15 cellular contexts compared by ENCODE assay signal in the genomic region with DNA sequence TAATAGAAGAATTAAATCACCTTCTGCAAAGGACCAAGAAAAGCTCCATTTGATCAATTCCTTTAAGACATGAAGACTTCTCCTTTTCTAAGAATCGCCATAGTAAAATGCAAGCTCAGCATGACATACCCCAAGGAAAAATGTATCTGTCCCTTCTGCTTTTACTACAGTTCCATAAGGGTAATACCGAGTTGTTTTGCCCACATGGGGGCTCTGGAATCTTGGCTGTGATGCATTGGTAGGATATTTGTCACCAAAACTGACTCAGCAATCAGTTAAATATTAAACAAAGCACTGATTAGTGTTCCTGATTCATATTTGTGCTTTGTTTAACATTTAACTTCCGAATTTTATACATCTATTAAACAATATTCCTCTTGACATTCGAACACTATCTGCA. TPM values are rescaled to one million over a fixed set of nuclear protein-coding genes. Genes with fewer than 3 reads are reported as not detected.
DNase-seq lines count a peak whose midpoint lies in the region; ATAC-seq and TF ChIP-seq lines count a peak whose summit lies in the region.
"Had no signal": no experiment of that assay in that cellular context is flagged by ENCODE, and none has a peak within 500 bp of the region (broad histone marks: within the 10 kb centered on the region; RNA-seq: fewer than 3 reads in every experiment).

No MANE protein-coding gene starts in this region.

- no peak overlapping the region for H3K4me2 ChIP-seq in fibroblast of lung (ENCODE audit: extremely low read depth, insufficient read depth, low read length)

- no peaks in the 10 kb centered on the region for H3K4me1 ChIP-seq in fibroblast of lung (ENCODE audit: control insufficient read depth, extremely low read depth, insufficient read depth, low read length)
- H3K4me1 ChIP-seq: thyroid gland had no signal

- H4K20me1 ChIP-seq in fibroblast of lung (ENCODE audit: control insufficient read depth, extremely low read depth, insufficient read depth, low read length), result no peaks in the 10 kb centered on the region

- peaks cover 29% of the 10 kb centered on the region for H3K27me3 Mint-ChIP-seq in CD4-positive, alpha-beta T cell

- intact Hi-C loops in CD4-positive, alpha-beta T cell (cut with DNase I, micrococcal nuclease), result no loop called here

- ATAC-seq in CD4-positive, alpha-beta T cell (ENCODE audit: poor library complexity), result no peak
- ATAC-seq: left ventricle myocardium superior, Panc1 had no signal

- POLR2A ChIA-PET in CD4-positive, alpha-beta T cell (lab: Charles Lee), result no interaction called here

- H3K79me2 ChIP-seq in fibroblast of lung (ENCODE audit: control insufficient read depth, insufficient read depth, low read length), result no peaks in the 10 kb centered on the region

- CTCF ChIA-PET in CD4-positive, alpha-beta T cell (lab: Charles Lee), result no interaction called here

- no peak overlapping the region for H3K27ac ChIP-seq in fibroblast of lung (ENCODE audit: insufficient read depth, low read length)
- no peak overlapping the region for H3K27ac ChIP-seq in CD4-positive, alpha-beta T cell (ENCODE audit: low read depth, low read length)
- H3K27ac ChIP-seq: thyroid gland had no signal

- no peaks in the 10 kb centered on the region for H3K9me3 ChIP-seq in fibroblast of lung (ENCODE audit: control insufficient read depth, insufficient read depth, low read depth, low read length)
- H3K9me3 ChIP-seq in CD4-positive, alpha-beta T cell (ENCODE audit: control insufficient read depth, low read length), result no peaks in the 10 kb centered on the region
- H3K9me3 ChIP-seq: thyroid gland had no signal

- H3K36me3 ChIP-seq in fibroblast of lung (ENCODE audit: control insufficient read depth, insufficient read depth, low read length), result no peaks in the 10 kb centered on the region
- H3K36me3 ChIP-seq: thyroid gland had no signal

- H3K4me3 ChIP-seq in fibroblast of lung (replicated peaks in 1 of 4; ENCODE audit: control extremely low read depth in 1 of 4, insufficient read depth in 1 of 4, low read depth in 3 of 4, low read length in 4 of 4), result no peak overlapping the region
- H3K4me3 ChIP-seq: thyroid gland had no signal

- H3K27ac Mint-ChIP-seq in CD4-positive, alpha-beta T cell, result no peak overlapping the region
- H3K27ac Mint-ChIP-seq: activated T-helper 1 cell treated with anti-CD3 and anti-CD28 coated beads, Interleukin-12 subunit alpha, Interleukin-12 subunit beta, Interleukin-2, Interleukin-4 antibody, amounts not matched to agents 30 ng/mL and 10 ng/mL and 1 ng/mL, durations not matched to agents 14 hours and 24 hours and 36 hours had no signal

- TF ChIP-seq CTCF in fibroblast of lung (conservative IDR thresholded peaks at IDR 0.05 in 1 of 2, IDR thresholded peaks at IDR 0.05 in 1 of 2; ENCODE audit: low read depth in 1 of 2, low read length in 2 of 2), result no peak
- TF ChIP-seq CTCF in CD4-positive, alpha-beta T cell (IDR thresholded peaks at IDR 0.05), result no peak

- no peaks in the 10 kb centered on the region for H3K4me1 Mint-ChIP-seq in CD4-positive, alpha-beta T cell (ENCODE audit: low read depth)

- H3K9ac ChIP-seq in fibroblast of lung (ENCODE audit: insufficient read depth, low read length), result no peak overlapping the region

- H2AFZ ChIP-seq in fibroblast of lung (ENCODE audit: low read length), result no peak overlapping the region

- no peaks in the 10 kb centered on the region for H3K27me3 ChIP-seq in fibroblast of lung (ENCODE audit: control insufficient read depth, insufficient read depth, low read length)
- peaks cover 11% of the 10 kb centered on the region for H3K27me3 ChIP-seq in CD4-positive, alpha-beta T cell (ENCODE audit: control insufficient read depth, insufficient read depth, low read length)
- H3K27me3 ChIP-seq: thyroid gland had no signal

- H3K4me3 Mint-ChIP-seq in CD4-positive, alpha-beta T cell, result no peak overlapping the region
- H3K4me3 Mint-ChIP-seq: activated T-helper 1 cell treated with anti-CD3 and anti-CD28 coated beads, Interleukin-12 subunit alpha, Interleukin-12 subunit beta, Interleukin-2, Interleukin-4 antibody, amounts not matched to agents 30 ng/mL and 10 ng/mL and 1 ng/mL, durations not matched to agents 14 hours and 24 hours and 36 hours had no signal

- peak; percentile 10 for DNase-seq in HS-5 (ENCODE audit: low read depth)
- DNase-seq in RPMI8226, result peak; percentile 20
- DNase-seq in fibroblast of lung (ENCODE audit: low read depth in 2 of 2), result peak; percentile 22 to 50
- peak; percentile 88 for DNase-seq in renal cortical epithelial cell (ENCODE audit: low read depth)
- no peak for DNase-seq in OCI-M2 (lab: John Stamatoyannopoulos, UW; ENCODE audit: unreplicated experiment)
- DNase-seq in Ammon's horn (ENCODE audit: low spot score), result no peak
- DNase-seq in CD4-positive, alpha-beta T cell, result no peak
- DNase-seq: activated CD4-positive, alpha-beta T cell treated with anti-CD3 and anti-CD28 coated beads, Interleukin-2, amount 50 U/mL, for 48 hours; aorta; effector CD8-positive, alpha-beta T cell; left ventricle myocardium superior; NCI-H226; thyroid gland had no signal

- no peaks in the 10 kb centered on the region for H3K9me3 Mint-ChIP-seq in CD4-positive, alpha-beta T cell
- H3K9me3 Mint-ChIP-seq: activated T-helper 1 cell treated with anti-CD3 and anti-CD28 coated beads, Interleukin-12 subunit alpha, Interleukin-12 subunit beta, Interleukin-2, Interleukin-4 antibody, amounts not matched to agents 30 ng/mL and 10 ng/mL and 1 ng/mL, durations not matched to agents 14 hours and 24 hours and 36 hours had no signal

- H3K36me3 Mint-ChIP-seq in CD4-positive, alpha-beta T cell (ENCODE audit: low read depth), result no peaks in the 10 kb centered on the region

RNA-seq across cellular contexts. Expression of a gene that starts 24.3 kb away (rescaled TPM):
- not detected in 2 replicates for total RNA-seq in fibroblast of lung
- 0.08 TPM in 1 of 2 replicates, not detected in the other for polyA plus RNA-seq in fibroblast of lung
- polyA plus RNA-seq in fibroblast of lung (2012), result not detected in 2 replicates
- not detected in 2 replicates for polyA minus RNA-seq in fibroblast of lung (ENCODE audit: low replicate concordance)
- 12.2 and 32.4 TPM in 2 replicates for total RNA-seq in renal cortical epithelial cell
- not detected for total RNA-seq in CD4-positive, alpha-beta T cell
- total RNA-seq: activated T-helper 1 cell treated with anti-CD3 and anti-CD28 coated beads, Interleukin-12 subunit alpha, Interleukin-12 subunit beta, Interleukin-2, Interleukin-4 antibody, amounts not matched to agents 30 ng/mL and 10 ng/mL and 1 ng/mL, durations not matched to agents 14 hours and 24 hours and 36 hours had no signal
- polyA plus RNA-seq: aorta had no signal

Comparison
In these comparisons a context has a peak if more than half of its experiments do, and no peak if none do; other contexts are left out.
1. DNase-seq: peak in HS-5 (single experiment), RPMI8226 (single experiment), fibroblast of lung (2 of 2) and renal cortical epithelial cell (single experiment); none in OCI-M2 (single experiment), Ammon's horn (single experiment) and CD4-positive, alpha-beta T cell (0 of 10).
2. RNA of a gene that starts 24.3 kb away (total RNA-seq): 12.2 to 32.4 TPM in renal cortical epithelial cell; not detected in fibroblast of lung and not detected in CD4-positive, alpha-beta T cell; every median in the first group is over 10 times any median in the second.